13 cellular contexts compared by ENCODE assay signal in genomic region chr20:38932457-38933120, GRCh38. TPM values are rescaled to one million over a fixed set of nuclear protein-coding genes. Genes with fewer than 3 reads are reported as not detected.
DNase-seq lines count a peak whose midpoint lies in the region; ATAC-seq and TF ChIP-seq lines count a peak whose summit lies in the region.
"Had no signal": no experiment of that assay in that cellular context is flagged by ENCODE, and none has a peak within 500 bp of the region (broad histone marks: within the 10 kb centered on the region; RNA-seq: fewer than 3 reads in every experiment).

No MANE protein-coding gene starts in this region.

- H3K4me3 ChIP-seq in AG04450 (ENCODE audit: low read depth, low read length) (no peak overlapping the region), astrocyte of the cerebellum (ENCODE audit: low read depth, low read length) (no peak overlapping the region), right cardiac atrium (ENCODE audit: low read length) (no peak overlapping the region), psoas muscle (no peak overlapping the region), vagina (no peak overlapping the region)

- H3K36me3 ChIP-seq in psoas muscle (ENCODE audit: insufficient read depth in 1 of 2, low read depth in 1 of 2) (no peaks in the 10 kb centered on the region), vagina (no peaks in the 10 kb centered on the region)

- TF ChIP-seq POLR2A in vagina (IDR thresholded peaks at IDR 0.05): no peak

- TF ChIP-seq CTCF in AG04450 (IDR thresholded peaks at IDR 0.05; ENCODE audit: low read depth, low read length) (no peak), astrocyte of the cerebellum (IDR thresholded peaks at IDR 0.05; ENCODE audit: low read depth, low read length, missing control alignments) (no peak), psoas muscle (IDR thresholded peaks at IDR 0.05) (no peak), vagina (IDR thresholded peaks at IDR 0.05) (no peak)

- POLR2A ChIA-PET in AG04450 (lab: Yijun Ruan, JAX): interaction anchor here (1.0 kb wide), 1 partner anchor 30 kb away, joined by 3 read pairs; the partner anchor contains the start of gene DHX35

- peak; percentile 58 to 59 for ATAC-seq in right cardiac atrium
- no peak for ATAC-seq in psoas muscle
- ATAC-seq: naive thymus-derived CD4-positive, alpha-beta T cell had no signal

- in situ Hi-C loops in astrocyte of the cerebellum (cut with HindIII; ENCODE audit: low sequenced_read_pairs): no loop called here

- H3K9me3 ChIP-seq in AG04450 (ENCODE audit: control insufficient read depth, insufficient read depth, low read length): no peaks in the 10 kb centered on the region
- no peaks in the 10 kb centered on the region for H3K9me3 ChIP-seq in right cardiac atrium (ENCODE audit: control insufficient read depth, low read length)
- no peaks in the 10 kb centered on the region for H3K9me3 ChIP-seq in psoas muscle
- no peaks in the 10 kb centered on the region for H3K9me3 ChIP-seq in vagina

- H3K4me1 ChIP-seq in right cardiac atrium (ENCODE audit: control insufficient read depth, insufficient read depth, low read length) (no peaks in the 10 kb centered on the region), psoas muscle (no peaks in the 10 kb centered on the region), vagina (peaks cover 12% of the 10 kb centered on the region)

- intact Hi-C loops in right cardiac atrium (cut with DNase I) (no loop called here), psoas muscle (cut with DNase I) (no loop called here), vagina (cut with DNase I) (no loop called here)

- WGBS in right cardiac atrium: 46% methylated on average over 9 of the region's 9 CpGs
- 63 to 76% (median 68%) methylated on average over 9 of the region's 9 CpGs for WGBS in psoas muscle, 3 donors

- no peaks in the 10 kb centered on the region for H3K27me3 ChIP-seq in AG04450 (ENCODE audit: control insufficient read depth, insufficient read depth, low read length)
- H3K27me3 ChIP-seq in right cardiac atrium (ENCODE audit: control insufficient read depth, insufficient read depth): no peaks in the 10 kb centered on the region
- H3K27me3 ChIP-seq in psoas muscle (ENCODE audit: insufficient read depth in 3 of 3, low read length in 2 of 3): peaks cover 0 to 4% (median 2%) of the 10 kb centered on the region in 3 donors
- H3K27me3 ChIP-seq in vagina: no peaks in the 10 kb centered on the region

- H3K27ac ChIP-seq in AG04450 (ENCODE audit: low read depth, low read length) (peak overlapping the region; percentile 43), right cardiac atrium (ENCODE audit: low read length) (no peak overlapping the region), psoas muscle (no peak overlapping the region), vagina (no peak overlapping the region)

- CTCF ChIA-PET in AG04450 (lab: Charles Lee): interaction anchor here (0.8 to 1.8 kb wide), 4 partner anchors 10 to 118 kb away, joined by 3 to 7 read pairs (median 4); no protein-coding TSS in a partner anchor

- DNase-seq in AG04450 (ENCODE audit: low read depth, low spot score): peak; percentile 7
- DNase-seq in HCEC 1CT: peak; percentile 22
- peak; percentile 49 for DNase-seq in astrocyte of the cerebellum (ENCODE audit: low read depth)
- peak; percentile 44 to 75 (median 65) for DNase-seq in right cardiac atrium
- DNase-seq in DMS153 (lab: John Stamatoyannopoulos, UW): no peak
- DNase-seq in psoas muscle: no peak
- no peak for DNase-seq in stimulated activated naive CD4-positive, alpha-beta T cell treated with Interleukin-2 at 50 U/mL for 16 hours (lab: John Stamatoyannopoulos, UW)
- DNase-seq in vagina (ENCODE audit: extremely low spot score in 2 of 2): no peak
- DNase-seq: central memory CD4-positive, alpha-beta T cell; KBM-7; naive thymus-derived CD4-positive, alpha-beta T cell; NCI-H526 treated with DMSO at 0.1 percent for 48 hours; stimulated activated CD4-positive, alpha-beta T cell treated with anti-CD3 and anti-CD28 coated beads, Interleukin-4, amount 100 ng/mL, for 24 hours had no signal

RNA-seq across cellular contexts. Expression of gene FAM83D, which starts 6.4 kb away (rescaled TPM):
- 10.5 and 14.9 TPM in 2 replicates for polyA plus RNA-seq in AG04450 (2011; rRNA removed)
- polyA minus RNA-seq in AG04450 (2011; rRNA and poly(A)+ RNA removed): 9.9 and 10.3 TPM in 2 replicates
- total RNA-seq in right cardiac atrium: under 1 TPM; 0.62 to 0.95 (median 0.78) TPM
- polyA plus RNA-seq in right cardiac atrium: 0.63 TPM
- under 1 TPM in 2 of 4 donors, not detected in 2; 0.11 to 0.12 TPM for total RNA-seq in psoas muscle
- polyA plus RNA-seq in psoas muscle: under 1 TPM in 2 of 3 donors, not detected in 1; 0.12 to 0.32 TPM
- total RNA-seq in vagina: 20.4 TPM

RNA-seq across cellular contexts. Expression of gene DHX35, which starts 29.6 kb away (rescaled TPM):
- 13.5 and 14.4 TPM in 2 replicates for polyA plus RNA-seq in AG04450 (2011; rRNA removed)
- polyA minus RNA-seq in AG04450 (2011; rRNA and poly(A)+ RNA removed): 12.4 and 13.2 TPM in 2 replicates
- 10 to 100 TPM; 19.9 to 27.5 (median 21.3) TPM for total RNA-seq in right cardiac atrium
- polyA plus RNA-seq in right cardiac atrium: 11.6 TPM
- total RNA-seq in psoas muscle: 1 to 10 TPM; 3.4 to 6.8 (median 5.5) TPM
- 10 to 100 TPM in 1 of 3 donors, 1 to 10 TPM in 2; 5.8 to 11.9 (median 9.1) TPM for polyA plus RNA-seq in psoas muscle
- total RNA-seq in vagina: 13.0 TPM

Comparison
In these comparisons a context has a peak if more than half of its experiments do, and no peak if none do; other contexts are left out.
1. DNase-seq: peak in AG04450 (single experiment), HCEC 1CT (single experiment), astrocyte of the cerebellum (single experiment) and right cardiac atrium (3 of 3); none in DMS153 (single experiment), psoas muscle (0 of 2), stimulated activated naive CD4-positive, alpha-beta T cell treated with Interleukin-2 at 50 U/mL for 16 hours (single experiment) and vagina (0 of 2).
2. ATAC-seq: peak in right cardiac atrium (2 of 2); none in psoas muscle (0 of 4).
3. RNA of gene FAM83D, which starts 6.4 kb away (total RNA-seq): 20.4 TPM in vagina (single experiment); 0.62 to 0.95 TPM in right cardiac atrium and 0.11 to 0.12 TPM in psoas muscle; every median in the first group is over 10 times any median in the second.